8 cellular contexts compared by ENCODE assay signal in genomic region chr1:178344513-178345077, GRCh38.
DNase-seq lines count a peak whose midpoint lies in the region; ATAC-seq, FAIRE-seq and TF ChIP-seq lines count a peak whose summit lies in the region.

No MANE protein-coding gene starts in this region.

- DNase-seq in D721Med (ENCODE audit: insufficient read length, low spot score): no peak
- peak; percentile 68 for DNase-seq in RCC 7860 (ENCODE audit: low spot score)
- DNase-seq in fibroblast of mammary gland (ENCODE audit: low read depth): peak; percentile 92
- DNase-seq in non-pigmented ciliary epithelial cell (ENCODE audit: low read depth): peak; percentile 82
- DNase-seq in NCI-H524 treated with DMSO at 0.1 percent for 48 hours (lab: John Stamatoyannopoulos, UW): no peak

- no peak for TF ChIP-seq CTCF in D721Med (IDR thresholded peaks at IDR 0.05; ENCODE audit: insufficient read depth, missing control alignments)
- TF ChIP-seq CTCF in fibroblast of mammary gland (conservative IDR thresholded peaks at IDR 0.05; ENCODE audit: control insufficient read depth, insufficient read depth, low read depth, low read length): peak; percentile 72

- FAIRE-seq in D721Med (lab: Jason Lieb, UNC) (peak; percentile 51), RCC 7860 (lab: Jason Lieb, UNC) (peak; percentile 87)

- H3K4me3 ChIP-seq in fibroblast of mammary gland (ENCODE audit: control insufficient read depth, low read depth, low read length): no peak overlapping the region

- ATAC-seq in HG02759 (IDR thresholded peaks at IDR 0.05; ENCODE audit: unreplicated experiment): peak; percentile 42
- no peak for ATAC-seq in HG03520 (IDR thresholded peaks at IDR 0.05; ENCODE audit: unreplicated experiment)
- ATAC-seq in activated CD4-positive, CD25-positive, alpha-beta regulatory T cell treated with anti-CD3 and anti-CD28 coated beads, Interleukin-2, amount 50 U/mL, for 24 hours: no peak

Comparison
In these comparisons a context has a peak if more than half of its experiments do, and no peak if none do; other contexts are left out.
1. DNase-seq: peak in RCC 7860 (single experiment), fibroblast of mammary gland (single experiment) and non-pigmented ciliary epithelial cell (single experiment); none in D721Med (single experiment) and NCI-H524 treated with DMSO at 0.1 percent for 48 hours (single experiment).